ENCODE assay signal across 8 cellular contexts in the genomic region with DNA sequence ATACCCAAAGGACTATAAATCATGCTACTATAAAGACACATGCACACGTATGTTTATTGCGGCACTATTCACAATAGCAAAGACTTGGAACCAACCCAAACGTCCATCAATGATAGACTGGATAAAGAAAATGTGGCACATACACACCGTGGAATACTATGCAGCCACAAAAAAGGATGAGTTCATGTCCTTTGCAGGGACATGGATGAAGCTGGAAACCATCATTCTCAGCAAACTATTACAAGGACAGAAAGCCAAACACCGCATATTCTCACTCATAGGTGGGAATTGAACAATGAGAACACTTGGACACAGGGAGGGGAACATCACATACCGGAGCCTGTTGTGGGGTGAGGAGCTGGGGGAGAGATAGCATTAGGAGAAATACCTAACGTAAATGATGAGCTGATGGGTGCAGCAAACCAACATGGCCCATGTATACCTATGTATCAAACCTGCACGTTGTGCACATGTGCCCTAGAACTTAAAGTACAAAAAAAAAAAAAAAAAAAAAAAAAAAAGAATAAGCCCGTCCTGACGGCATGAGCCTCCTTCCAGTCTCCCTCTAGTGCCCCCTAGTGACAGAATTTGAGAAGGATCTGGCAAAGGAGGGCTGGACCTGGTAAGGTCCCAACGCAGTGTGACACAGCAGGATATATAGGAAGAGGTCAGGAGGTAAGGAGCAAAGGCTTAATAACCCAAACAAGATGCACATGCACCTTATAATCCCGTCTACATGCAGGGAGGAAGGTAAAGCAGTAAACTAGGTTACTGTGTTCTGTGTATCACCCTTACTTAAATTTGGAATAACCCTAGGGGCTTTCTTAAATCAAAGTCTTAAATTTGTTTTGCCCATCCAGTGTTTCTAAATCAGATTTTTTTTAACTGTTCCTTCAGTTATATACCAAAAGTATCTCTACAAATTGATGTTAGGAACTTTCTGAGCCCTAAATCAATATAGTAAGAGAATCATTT.
DNase-seq lines count a peak whose midpoint lies in the region; ATAC-seq, FAIRE-seq and TF ChIP-seq lines count a peak whose summit lies in the region.
"Not testable (repeated sequence)": the region's sequence is repeated elsewhere in the genome, so short reads cannot be mapped to it uniquely, and the experiment has no call there.

No MANE protein-coding gene starts in this region.

- not testable (repeated sequence) for H3K9me3 Mint-ChIP-seq in activated T-helper 2 cell treated with anti-CD3 and anti-CD28 coated beads, Interferon-gamma antibody, Interleukin-2, Interleukin-4, amounts not matched to agents 10 μg/mL and 5 μg/mL and 100 μg/mL, durations not matched to agents 14 hours and 24 hours and 36 hours

- intact Hi-C loops in activated T-helper 2 cell treated with anti-CD3 and anti-CD28 coated beads, Interferon-gamma antibody, Interleukin-2, Interleukin-4, amounts not matched to agents 10 μg/mL and 5 μg/mL and 100 μg/mL, durations not matched to agents 14 hours and 24 hours and 36 hours (cut with micrococcal nuclease); esophagus muscularis mucosa (cut with DNase I): not testable (repeated sequence)

- not testable (repeated sequence) for H3K4me3 Mint-ChIP-seq in activated T-helper 2 cell treated with anti-CD3 and anti-CD28 coated beads, Interferon-gamma antibody, Interleukin-2, Interleukin-4, amounts not matched to agents 10 μg/mL and 5 μg/mL and 100 μg/mL, durations not matched to agents 14 hours and 24 hours and 36 hours (ENCODE audit: low read depth)

- H3K4me1 ChIP-seq in esophagus muscularis mucosa; small intestine (ENCODE audit: control insufficient read depth in 2 of 2, insufficient read depth in 1 of 2, low read depth in 1 of 2, low read length in 1 of 2): not testable (repeated sequence)

- FAIRE-seq in GM19239 (lab: Jason Lieb, UNC); RCC 7860 (lab: Jason Lieb, UNC); small intestine (lab: Jason Lieb, UNC): not testable (repeated sequence)

- H3K27ac Mint-ChIP-seq in activated T-helper 2 cell treated with anti-CD3 and anti-CD28 coated beads, Interferon-gamma antibody, Interleukin-2, Interleukin-4, amounts not matched to agents 10 μg/mL and 5 μg/mL and 100 μg/mL, durations not matched to agents 14 hours and 24 hours and 36 hours: not testable (repeated sequence)

- not testable (repeated sequence) for H3K4me3 ChIP-seq in esophagus muscularis mucosa; small intestine (ENCODE audit: low read depth in 1 of 2, low read length in 2 of 2)

- TF ChIP-seq POLR2A in esophagus muscularis mucosa (IDR thresholded peaks at IDR 0.05; ENCODE audit: low read depth): not testable (repeated sequence)

- not testable (repeated sequence) for TF ChIP-seq EP300 in esophagus muscularis mucosa (IDR thresholded peaks at IDR 0.05)

- ATAC-seq in left lobe of liver: peak; percentile 88

- H3K36me3 Mint-ChIP-seq in activated T-helper 2 cell treated with anti-CD3 and anti-CD28 coated beads, Interferon-gamma antibody, Interleukin-2, Interleukin-4, amounts not matched to agents 10 μg/mL and 5 μg/mL and 100 μg/mL, durations not matched to agents 14 hours and 24 hours and 36 hours (ENCODE audit: low read depth): not testable (repeated sequence)

- H3K27me3 Mint-ChIP-seq in activated T-helper 2 cell treated with anti-CD3 and anti-CD28 coated beads, Interferon-gamma antibody, Interleukin-2, Interleukin-4, amounts not matched to agents 10 μg/mL and 5 μg/mL and 100 μg/mL, durations not matched to agents 14 hours and 24 hours and 36 hours (ENCODE audit: low read depth): peaks cover 25% of the 10 kb centered on the region

- H3K27ac ChIP-seq in esophagus muscularis mucosa (replicated peaks in 1 of 4); small intestine (ENCODE audit: low read depth in 1 of 2, low read length in 1 of 2): not testable (repeated sequence)

- peak; percentile 30 to 39 for DNase-seq in AML-193 (lab: John Stamatoyannopoulos, UW)
- peak; percentile 18 for DNase-seq in GM19239 (ENCODE audit: insufficient read length, low spot score)
- DNase-seq in NCI-H1105 (lab: John Stamatoyannopoulos, UW): peak; percentile 7
- peak; percentile 29 for DNase-seq in RCC 7860 (ENCODE audit: low spot score)
- peak; percentile 21 for DNase-seq in activated T-helper 2 cell treated with anti-CD3 and anti-CD28 coated beads, Interferon-gamma antibody, Interleukin-2, Interleukin-4, amounts not matched to agents 10 μg/mL and 5 μg/mL and 100 μg/mL, durations not matched to agents 14 hours and 24 hours and 36 hours (ENCODE audit: low spot score)
- not testable (repeated sequence) for DNase-seq in esophagus muscularis mucosa (ENCODE audit: extremely low spot score); left lobe of liver (ENCODE audit: low spot score)
- DNase-seq in small intestine: peak; percentile 72

- H3K27me3 ChIP-seq in esophagus muscularis mucosa; small intestine (ENCODE audit: control insufficient read depth in 2 of 2, insufficient read depth in 2 of 2, low read length in 2 of 2): not testable (repeated sequence)

- not testable (repeated sequence) for H3K36me3 ChIP-seq in esophagus muscularis mucosa; small intestine (ENCODE audit: control insufficient read depth in 2 of 2, insufficient read depth in 2 of 2, low read length in 2 of 2)

- not testable (repeated sequence) for H3K9me3 ChIP-seq in esophagus muscularis mucosa; small intestine (ENCODE audit: control insufficient read depth, low read depth)

- H3K4me1 Mint-ChIP-seq in activated T-helper 2 cell treated with anti-CD3 and anti-CD28 coated beads, Interferon-gamma antibody, Interleukin-2, Interleukin-4, amounts not matched to agents 10 μg/mL and 5 μg/mL and 100 μg/mL, durations not matched to agents 14 hours and 24 hours and 36 hours (ENCODE audit: low read depth): not testable (repeated sequence)

- TF ChIP-seq CTCF in esophagus muscularis mucosa (IDR thresholded peaks at IDR 0.05): peak; percentile 46 to 55 (median 55)

- 54% methylated on average over 12 of the region's 12 CpGs for WGBS in esophagus muscularis mucosa
- WGBS in small intestine, 3 donors: 34 to 46% (median 35%) methylated on average over 11 to 12 of the region's 12 CpGs
